In genomic region chr5:151002681-151003502, GRCh38 we compare ENCODE assay signal across 1 cellular context.
TF ChIP-seq lines count a peak whose summit lies in the region.

No MANE protein-coding gene starts in this region.

TF ChIP-seq in HepG2, 621 proteins besides CTCF, POLR2A, EP300 and RAD21:
- no peak for TF ChIP-seq BORCS8-MEF2B (CRISPR knock-in tag; IDR thresholded peaks at IDR 0.05)
- no peak for TF ChIP-seq ZBTB39 (CRISPR knock-in tag; IDR thresholded peaks at IDR 0.05)
- TF ChIP-seq XBP1 (CRISPR knock-in tag; IDR thresholded peaks at IDR 0.05) = no peak
- TF ChIP-seq EHMT2 (IDR thresholded peaks at IDR 0.05; ENCODE audit: borderline replicate concordance, low read depth, low read length) = no peak
- TF ChIP-seq ZNF101 (CRISPR knock-in tag; IDR thresholded peaks at IDR 0.05; ENCODE audit: borderline replicate concordance, low read depth) = no peak
- no peak for TF ChIP-seq MAZ (IDR thresholded peaks at IDR 0.05; ENCODE audit: borderline replicate concordance, low read depth, low read length)
- no peak for TF ChIP-seq MAZ (CRISPR knock-in tag; IDR thresholded peaks at IDR 0.05; ENCODE audit: low read depth)
- TF ChIP-seq CREM (IDR thresholded peaks at IDR 0.05) = no peak
- TF ChIP-seq CREM (CRISPR knock-in tag; IDR thresholded peaks at IDR 0.05) = no peak
- TF ChIP-seq GATAD2A (CRISPR knock-in tag; IDR thresholded peaks at IDR 0.05) = no peak
- TF ChIP-seq ISX (CRISPR knock-in tag; conservative IDR thresholded peaks at IDR 0.05) = 0 out of 2 replicates have a peak, but pooled peaks have one; percentile 37
- TF ChIP-seq ZNF766 (CRISPR knock-in tag; IDR thresholded peaks at IDR 0.05; ENCODE audit: borderline replicate concordance) = 0 out of 2 replicates have a peak, but pooled peaks have one; percentile 37
- no peak for TF ChIP-seq CHD2 (IDR thresholded peaks at IDR 0.05; ENCODE audit: low read depth, low read length)
- TF ChIP-seq ZNF564 (CRISPR knock-in tag; IDR thresholded peaks at IDR 0.05) = no peak
